ENCODE assay signal across 8 cellular contexts in the genomic region with DNA sequence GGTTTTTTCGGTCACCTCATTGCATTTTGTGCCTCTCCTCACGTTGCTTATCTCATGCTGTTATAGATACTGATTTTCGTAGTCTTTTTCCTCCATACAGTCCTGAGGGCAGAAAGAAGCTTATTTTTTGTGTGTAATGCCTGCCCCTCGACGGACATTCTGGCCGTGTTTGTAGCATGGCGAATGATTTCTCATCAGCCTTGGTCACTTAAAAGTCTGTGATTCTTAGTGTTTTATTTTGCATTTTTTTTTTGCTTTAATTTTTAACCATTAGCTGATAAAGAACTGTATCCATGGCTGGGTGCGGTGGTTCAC. TPM values are rescaled to one million over a fixed set of nuclear protein-coding genes. Genes with fewer than 3 reads are reported as not detected.
DNase-seq lines count a peak whose midpoint lies in the region; ATAC-seq and TF ChIP-seq lines count a peak whose summit lies in the region.

No MANE protein-coding gene starts in this region.

- TF ChIP-seq CTCF in AG10803 (conservative IDR thresholded peaks at IDR 0.05; ENCODE audit: low read length) = no peak
- TF ChIP-seq CTCF in RWPE1 (conservative IDR thresholded peaks at IDR 0.05; ENCODE audit: low read depth) = peak; percentile 22
- TF ChIP-seq CTCF in fibroblast of the aortic adventitia (IDR thresholded peaks at IDR 0.05; ENCODE audit: insufficient read depth, low read length) = no peak

- DNase-seq in AG10803 (ENCODE audit: low read depth) = no peak
- no peak for DNase-seq in RWPE1 (ENCODE audit: low spot score)
- DNase-seq in fibroblast of the aortic adventitia (ENCODE audit: low read depth) = no peak
- DNase-seq in NCI-H2107 treated with DMSO at 0.1 percent for 48 hours (lab: John Stamatoyannopoulos, UW; ENCODE audit: unreplicated experiment) = no peak
- DNase-seq in ecto neural progenitor cell (ENCODE audit: low spot score) = no peak
- no peak for DNase-seq in NCI-H82 (lab: John Stamatoyannopoulos, UW)

- no peaks in the 10 kb centered on the region for H3K36me3 ChIP-seq in skeletal muscle satellite cell (ENCODE audit: insufficient read depth, low read length)

- peak overlapping the region; percentile 89 for H3K4me3 ChIP-seq in AG10803 (ENCODE audit: low read length)
- H3K4me3 ChIP-seq in fibroblast of the aortic adventitia (ENCODE audit: low read depth, low read length) = peak overlapping the region; percentile 85
- H3K4me3 ChIP-seq in skeletal muscle satellite cell (ENCODE audit: low read length) = peak overlapping the region; percentile 77

- H3K9me3 ChIP-seq in skeletal muscle satellite cell (replicated peaks; ENCODE audit: low read length) = no peaks in the 10 kb centered on the region

- peak overlapping the region; percentile 92 for H3K4me2 ChIP-seq in skeletal muscle satellite cell (ENCODE audit: low read length)

- H3K9ac ChIP-seq in skeletal muscle satellite cell (ENCODE audit: low read depth, low read length) = peak overlapping the region; percentile 84

- H3K4me1 ChIP-seq in skeletal muscle satellite cell (ENCODE audit: control insufficient read depth, insufficient read depth, low read length) = peaks cover 23% of the 10 kb centered on the region

- peak; percentile 24 for ATAC-seq in GM21576 (IDR thresholded peaks at IDR 0.05; ENCODE audit: unreplicated experiment)

- peak overlapping the region; percentile 78 for H3K27ac ChIP-seq in RWPE1

- H3K27me3 ChIP-seq in skeletal muscle satellite cell (ENCODE audit: control insufficient read depth, insufficient read depth, low read length) = no peaks in the 10 kb centered on the region

- CTCF ChIA-PET in RWPE1 (lab: Yijun Ruan, JAX) = interaction anchor here (0.6 to 0.9 kb wide), 4 partner anchors 12 to 163 kb away, joined by 3 to 6 read pairs (median 3); a partner anchor contains a TSS

- POLR2A ChIA-PET in RWPE1 (lab: Yijun Ruan, JAX; ENCODE audit: low non-redundant PET) = no interaction called here

RNA-seq across cellular contexts. Expression of a gene that starts 0.5 kb away (rescaled TPM):
- 20.8 and 36.4 TPM in 2 replicates for total RNA-seq in fibroblast of the aortic adventitia (ENCODE audit: low replicate concordance)
- 35.6 and 40.3 TPM in 2 replicates for total RNA-seq in skeletal muscle satellite cell (2012; rRNA removed)

RNA-seq across cellular contexts. Expression of a gene that starts 39.1 kb away (rescaled TPM):
- 11.8 and 16.5 TPM in 2 replicates for total RNA-seq in fibroblast of the aortic adventitia (ENCODE audit: low replicate concordance)
- 9.6 and 11.1 TPM in 2 replicates for total RNA-seq in skeletal muscle satellite cell (2012; rRNA removed)
